ENCODE assay signal across 3 cellular contexts in the genomic region with DNA sequence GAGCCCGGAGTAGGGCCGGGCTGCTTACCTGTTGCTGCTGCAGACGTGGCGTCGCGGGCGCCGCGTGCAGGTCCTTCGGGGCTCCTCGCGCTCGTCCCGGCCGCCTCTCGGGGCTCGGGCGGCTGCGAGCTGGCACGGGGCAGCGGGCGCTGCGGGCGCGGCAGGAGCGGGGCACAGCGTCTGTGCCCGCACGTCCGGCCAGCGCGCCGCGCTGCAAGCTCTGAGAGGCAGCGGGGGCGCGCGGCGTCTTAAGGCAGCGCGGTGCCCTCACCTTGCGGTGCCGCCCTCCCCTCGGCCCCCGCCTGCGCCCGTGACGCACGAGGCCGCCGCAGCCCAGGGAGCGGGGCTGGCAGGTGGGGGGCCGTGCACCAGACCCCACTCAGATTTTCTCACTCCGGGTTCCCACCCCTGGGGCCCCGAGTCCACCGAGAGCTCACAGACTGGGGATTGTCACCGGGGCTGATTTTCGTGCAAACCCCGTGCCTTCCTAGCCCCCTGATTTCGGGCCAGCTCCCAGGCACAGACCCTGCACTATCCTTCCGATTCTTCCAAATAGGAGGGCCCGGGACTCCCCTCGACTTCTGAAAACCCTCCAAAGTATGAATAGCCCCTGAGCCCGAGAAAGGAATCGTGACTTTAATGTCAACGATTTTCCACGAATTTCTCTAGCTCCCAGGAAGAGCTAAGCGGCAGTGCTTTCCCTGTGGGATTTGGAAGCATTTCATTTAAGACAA.
TF ChIP-seq lines count a peak whose summit lies in the region.

A gene with protein sequence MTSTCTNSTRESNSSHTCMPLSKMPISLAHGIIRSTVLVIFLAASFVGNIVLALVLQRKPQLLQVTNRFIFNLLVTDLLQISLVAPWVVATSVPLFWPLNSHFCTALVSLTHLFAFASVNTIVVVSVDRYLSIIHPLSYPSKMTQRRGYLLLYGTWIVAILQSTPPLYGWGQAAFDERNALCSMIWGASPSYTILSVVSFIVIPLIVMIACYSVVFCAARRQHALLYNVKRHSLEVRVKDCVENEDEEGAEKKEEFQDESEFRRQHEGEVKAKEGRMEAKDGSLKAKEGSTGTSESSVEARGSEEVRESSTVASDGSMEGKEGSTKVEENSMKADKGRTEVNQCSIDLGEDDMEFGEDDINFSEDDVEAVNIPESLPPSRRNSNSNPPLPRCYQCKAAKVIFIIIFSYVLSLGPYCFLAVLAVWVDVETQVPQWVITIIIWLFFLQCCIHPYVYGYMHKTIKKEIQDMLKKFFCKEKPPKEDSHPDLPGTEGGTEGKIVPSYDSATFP (minus strand): TSS at position 222 of the 734 bp plus-strand sequence. CDS start 2,321 bp downstream, outside the sequence.

TF ChIP-seq in SK-N-SH treated with all-trans-retinoic acid at 6 μM for 48 hours, 23 proteins besides CTCF, POLR2A, EP300 and RAD21 (continues in another document):
- TF ChIP-seq, protein P1, sequence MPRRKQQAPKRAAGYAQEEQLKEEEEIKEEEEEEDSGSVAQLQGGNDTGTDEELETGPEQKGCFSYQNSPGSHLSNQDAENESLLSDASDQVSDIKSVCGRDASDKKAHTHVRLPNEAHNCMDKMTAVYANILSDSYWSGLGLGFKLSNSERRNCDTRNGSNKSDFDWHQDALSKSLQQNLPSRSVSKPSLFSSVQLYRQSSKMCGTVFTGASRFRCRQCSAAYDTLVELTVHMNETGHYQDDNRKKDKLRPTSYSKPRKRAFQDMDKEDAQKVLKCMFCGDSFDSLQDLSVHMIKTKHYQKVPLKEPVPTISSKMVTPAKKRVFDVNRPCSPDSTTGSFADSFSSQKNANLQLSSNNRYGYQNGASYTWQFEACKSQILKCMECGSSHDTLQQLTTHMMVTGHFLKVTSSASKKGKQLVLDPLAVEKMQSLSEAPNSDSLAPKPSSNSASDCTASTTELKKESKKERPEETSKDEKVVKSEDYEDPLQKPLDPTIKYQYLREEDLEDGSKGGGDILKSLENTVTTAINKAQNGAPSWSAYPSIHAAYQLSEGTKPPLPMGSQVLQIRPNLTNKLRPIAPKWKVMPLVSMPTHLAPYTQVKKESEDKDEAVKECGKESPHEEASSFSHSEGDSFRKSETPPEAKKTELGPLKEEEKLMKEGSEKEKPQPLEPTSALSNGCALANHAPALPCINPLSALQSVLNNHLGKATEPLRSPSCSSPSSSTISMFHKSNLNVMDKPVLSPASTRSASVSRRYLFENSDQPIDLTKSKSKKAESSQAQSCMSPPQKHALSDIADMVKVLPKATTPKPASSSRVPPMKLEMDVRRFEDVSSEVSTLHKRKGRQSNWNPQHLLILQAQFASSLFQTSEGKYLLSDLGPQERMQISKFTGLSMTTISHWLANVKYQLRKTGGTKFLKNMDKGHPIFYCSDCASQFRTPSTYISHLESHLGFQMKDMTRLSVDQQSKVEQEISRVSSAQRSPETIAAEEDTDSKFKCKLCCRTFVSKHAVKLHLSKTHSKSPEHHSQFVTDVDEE (CRISPR knock-in tag; IDR thresholded peaks at IDR 0.05): no peak
- no peak for TF ChIP-seq BACH2 (CRISPR knock-in tag; IDR thresholded peaks at IDR 0.05; ENCODE audit: borderline replicate concordance)
- TF ChIP-seq ZFP3 (CRISPR knock-in tag; IDR thresholded peaks at IDR 0.05): no peak
- TF ChIP-seq, protein P2, sequence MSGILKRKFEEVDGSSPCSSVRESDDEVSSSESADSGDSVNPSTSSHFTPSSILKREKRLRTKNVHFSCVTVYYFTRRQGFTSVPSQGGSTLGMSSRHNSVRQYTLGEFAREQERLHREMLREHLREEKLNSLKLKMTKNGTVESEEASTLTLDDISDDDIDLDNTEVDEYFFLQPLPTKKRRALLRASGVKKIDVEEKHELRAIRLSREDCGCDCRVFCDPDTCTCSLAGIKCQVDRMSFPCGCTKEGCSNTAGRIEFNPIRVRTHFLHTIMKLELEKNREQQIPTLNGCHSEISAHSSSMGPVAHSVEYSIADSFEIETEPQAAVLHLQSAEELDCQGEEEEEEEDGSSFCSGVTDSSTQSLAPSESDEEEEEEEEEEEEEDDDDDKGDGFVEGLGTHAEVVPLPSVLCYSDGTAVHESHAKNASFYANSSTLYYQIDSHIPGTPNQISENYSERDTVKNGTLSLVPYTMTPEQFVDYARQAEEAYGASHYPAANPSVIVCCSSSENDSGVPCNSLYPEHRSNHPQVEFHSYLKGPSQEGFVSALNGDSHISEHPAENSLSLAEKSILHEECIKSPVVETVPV (CRISPR knock-in tag; IDR thresholded peaks at IDR 0.05): no peak
- no peak for TF ChIP-seq ARNTL (CRISPR knock-in tag; IDR thresholded peaks at IDR 0.05; ENCODE audit: borderline replicate concordance, low read depth)
- TF ChIP-seq, protein P3, sequence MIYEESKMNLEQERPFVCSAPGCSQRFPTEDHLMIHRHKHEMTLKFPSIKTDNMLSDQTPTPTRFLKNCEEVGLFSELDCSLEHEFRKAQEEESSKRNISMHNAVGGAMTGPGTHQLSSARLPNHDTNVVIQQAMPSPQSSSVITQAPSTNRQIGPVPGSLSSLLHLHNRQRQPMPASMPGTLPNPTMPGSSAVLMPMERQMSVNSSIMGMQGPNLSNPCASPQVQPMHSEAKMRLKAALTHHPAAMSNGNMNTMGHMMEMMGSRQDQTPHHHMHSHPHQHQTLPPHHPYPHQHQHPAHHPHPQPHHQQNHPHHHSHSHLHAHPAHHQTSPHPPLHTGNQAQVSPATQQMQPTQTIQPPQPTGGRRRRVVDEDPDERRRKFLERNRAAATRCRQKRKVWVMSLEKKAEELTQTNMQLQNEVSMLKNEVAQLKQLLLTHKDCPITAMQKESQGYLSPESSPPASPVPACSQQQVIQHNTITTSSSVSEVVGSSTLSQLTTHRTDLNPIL (CRISPR knock-in tag; IDR thresholded peaks at IDR 0.05; ENCODE audit: low read depth): no peak
- TF ChIP-seq GLIS3 (CRISPR knock-in tag; IDR thresholded peaks at IDR 0.05): no peak
- no peak for TF ChIP-seq PPARA (CRISPR knock-in tag; IDR thresholded peaks at IDR 0.05; ENCODE audit: borderline replicate concordance)
- no peak for TF ChIP-seq ISL1 (CRISPR knock-in tag; IDR thresholded peaks at IDR 0.05)
- TF ChIP-seq RARB (CRISPR knock-in tag; IDR thresholded peaks at IDR 0.05): no peak
- TF ChIP-seq ZC3H10 (CRISPR knock-in tag; IDR thresholded peaks at IDR 0.05): no peak

TF ChIP-seq in HEK293, 187 proteins besides CTCF, POLR2A, EP300 and RAD21:
- TF ChIP-seq, protein P4, sequence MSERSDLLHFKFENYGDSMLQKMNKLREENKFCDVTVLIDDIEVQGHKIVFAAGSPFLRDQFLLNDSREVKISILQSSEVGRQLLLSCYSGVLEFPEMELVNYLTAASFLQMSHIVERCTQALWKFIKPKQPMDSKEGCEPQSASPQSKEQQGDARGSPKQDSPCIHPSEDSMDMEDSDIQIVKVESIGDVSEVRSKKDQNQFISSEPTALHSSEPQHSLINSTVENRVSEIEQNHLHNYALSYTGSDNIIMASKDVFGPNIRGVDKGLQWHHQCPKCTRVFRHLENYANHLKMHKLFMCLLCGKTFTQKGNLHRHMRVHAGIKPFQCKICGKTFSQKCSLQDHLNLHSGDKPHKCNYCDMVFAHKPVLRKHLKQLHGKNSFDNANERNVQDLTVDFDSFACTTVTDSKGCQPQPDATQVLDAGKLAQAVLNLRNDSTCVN (tag by site-specific recombination; optimal IDR thresholded peaks at IDR 0.05): peak; percentile 35
- TF ChIP-seq GLIS1 (tag by site-specific recombination; IDR thresholded peaks at IDR 0.05) (peak; percentile 87), REPIN1 (tag by site-specific recombination; IDR thresholded peaks at IDR 0.05; ENCODE audit: low read depth) (no peak), ZNF521 (tag by site-specific recombination; IDR thresholded peaks at IDR 0.05) (no peak), ZFP69B (tag by site-specific recombination; IDR thresholded peaks at IDR 0.05) (no peak), ZNF266 (tag by site-specific recombination; IDR thresholded peaks at IDR 0.05; ENCODE audit: low read depth) (no peak), ZIC2 (tag by site-specific recombination; IDR thresholded peaks at IDR 0.05) (peak; percentile 28; the same call in 1 of the 2 replicates), ZNF335 (tag by site-specific recombination; conservative IDR thresholded peaks at IDR 0.05) (0 out of 2 replicates have a peak, but pooled peaks have one; percentile 0), GLIS2 (tag by site-specific recombination; IDR thresholded peaks at IDR 0.05) (peak; percentile 74)
TF ChIP-seq in HEK293: peak in this region for 5.

TF ChIP-seq in neural cell, 6 proteins besides CTCF, POLR2A, EP300 and RAD21 (continued from another document):
- TF ChIP-seq, protein P5, sequence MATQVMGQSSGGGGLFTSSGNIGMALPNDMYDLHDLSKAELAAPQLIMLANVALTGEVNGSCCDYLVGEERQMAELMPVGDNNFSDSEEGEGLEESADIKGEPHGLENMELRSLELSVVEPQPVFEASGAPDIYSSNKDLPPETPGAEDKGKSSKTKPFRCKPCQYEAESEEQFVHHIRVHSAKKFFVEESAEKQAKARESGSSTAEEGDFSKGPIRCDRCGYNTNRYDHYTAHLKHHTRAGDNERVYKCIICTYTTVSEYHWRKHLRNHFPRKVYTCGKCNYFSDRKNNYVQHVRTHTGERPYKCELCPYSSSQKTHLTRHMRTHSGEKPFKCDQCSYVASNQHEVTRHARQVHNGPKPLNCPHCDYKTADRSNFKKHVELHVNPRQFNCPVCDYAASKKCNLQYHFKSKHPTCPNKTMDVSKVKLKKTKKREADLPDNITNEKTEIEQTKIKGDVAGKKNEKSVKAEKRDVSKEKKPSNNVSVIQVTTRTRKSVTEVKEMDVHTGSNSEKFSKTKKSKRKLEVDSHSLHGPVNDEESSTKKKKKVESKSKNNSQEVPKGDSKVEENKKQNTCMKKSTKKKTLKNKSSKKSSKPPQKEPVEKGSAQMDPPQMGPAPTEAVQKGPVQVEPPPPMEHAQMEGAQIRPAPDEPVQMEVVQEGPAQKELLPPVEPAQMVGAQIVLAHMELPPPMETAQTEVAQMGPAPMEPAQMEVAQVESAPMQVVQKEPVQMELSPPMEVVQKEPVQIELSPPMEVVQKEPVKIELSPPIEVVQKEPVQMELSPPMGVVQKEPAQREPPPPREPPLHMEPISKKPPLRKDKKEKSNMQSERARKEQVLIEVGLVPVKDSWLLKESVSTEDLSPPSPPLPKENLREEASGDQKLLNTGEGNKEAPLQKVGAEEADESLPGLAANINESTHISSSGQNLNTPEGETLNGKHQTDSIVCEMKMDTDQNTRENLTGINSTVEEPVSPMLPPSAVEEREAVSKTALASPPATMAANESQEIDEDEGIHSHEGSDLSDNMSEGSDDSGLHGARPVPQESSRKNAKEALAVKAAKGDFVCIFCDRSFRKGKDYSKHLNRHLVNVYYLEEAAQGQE (IDR thresholded peaks at IDR 0.05; ENCODE audit: borderline replicate concordance): peak; percentile 72
